ENCODE assay signal across 8 cellular contexts in the genomic region with DNA sequence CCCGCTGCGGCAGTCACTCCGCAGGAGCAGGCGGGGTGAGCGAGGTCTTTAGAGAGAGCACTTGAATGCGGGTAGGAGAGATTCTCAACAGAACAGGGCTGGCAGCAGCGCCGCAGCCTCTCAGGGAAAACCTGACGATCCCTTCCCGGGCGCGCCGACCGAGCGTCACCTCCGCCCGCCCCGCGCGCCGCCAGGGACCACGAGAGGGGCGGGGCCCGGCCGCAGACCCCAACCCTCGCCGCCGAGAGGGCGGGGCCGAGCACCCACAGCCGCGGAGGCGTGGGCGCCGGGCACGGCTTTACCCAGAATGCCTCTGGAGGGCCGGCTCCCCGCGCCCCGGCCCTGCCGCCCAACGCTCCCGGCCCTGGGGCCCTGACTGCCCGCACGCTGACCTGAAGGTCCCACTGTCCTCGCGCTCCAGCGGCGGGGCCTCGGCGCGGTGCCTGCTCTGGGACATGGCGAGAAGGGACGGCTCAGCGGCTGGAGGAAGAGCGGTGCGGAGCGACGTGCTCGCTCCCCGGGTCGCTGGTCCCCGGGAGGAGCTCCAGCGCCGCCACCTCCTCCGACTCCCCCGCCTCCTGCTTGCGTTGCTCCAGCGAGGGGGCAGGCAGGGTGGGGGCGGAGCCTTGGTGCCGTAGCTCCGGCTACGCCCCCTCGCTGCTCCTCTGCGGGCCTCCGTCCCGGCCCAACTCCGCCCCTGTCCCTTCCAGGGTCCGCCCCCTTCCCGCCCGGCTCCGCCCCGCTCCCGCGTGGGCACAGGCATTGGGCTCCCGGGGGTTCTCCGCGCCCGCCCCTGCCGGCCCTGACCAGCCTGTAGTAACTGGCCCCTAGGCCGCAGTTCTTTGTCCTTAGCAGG. TPM values are rescaled to one million over a fixed set of nuclear protein-coding genes. Genes with fewer than 3 reads are reported as not detected.
DNase-seq lines count a peak whose midpoint lies in the region; ATAC-seq lines count a peak whose summit lies in the region.

A gene with protein sequence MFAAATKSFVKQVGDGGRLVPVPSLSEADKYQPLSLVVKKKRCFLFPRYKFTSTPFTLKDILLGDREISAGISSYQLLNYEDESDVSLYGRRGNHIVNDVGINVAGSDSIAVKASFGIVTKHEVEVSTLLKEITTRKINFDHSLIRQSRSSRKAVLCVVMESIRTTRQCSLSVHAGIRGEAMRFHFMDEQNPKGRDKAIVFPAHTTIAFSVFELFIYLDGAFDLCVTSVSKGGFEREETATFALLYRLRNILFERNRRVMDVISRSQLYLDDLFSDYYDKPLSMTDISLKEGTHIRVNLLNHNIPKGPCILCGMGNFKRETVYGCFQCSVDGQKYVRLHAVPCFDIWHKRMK (plus strand): TSS at position 805 of the 856 bp plus-strand sequence. CDS start 2,032 bp downstream, outside the sequence.
Gene PRKRA, minus strand, starts transcription at position 602 of the 856 bp plus-strand sequence. Its CDS starts 145 bp downstream, at position 457.

- peaks cover 17 to 27% (median 27%) of the 10 kb centered on the region in 3 donors for H3K4me1 Mint-ChIP-seq in IgD-negative memory B cell

- H3K27ac ChIP-seq in epithelial cell of prostate: peak within 1 kb of the TSS; percentile 86

- no peaks in the 10 kb centered on the region for H3K27me3 Mint-ChIP-seq in IgD-negative memory B cell

- peak within 1 kb of the TSS; percentile 88 to 98 (median 94) for H3K27ac Mint-ChIP-seq in IgD-negative memory B cell

- H3K36me3 Mint-ChIP-seq in IgD-negative memory B cell: peaks cover 2% of the 10 kb centered on the region

- peak within 1 kb of the TSS; percentile 89 to 99 (median 94) for H3K4me3 Mint-ChIP-seq in IgD-negative memory B cell

- H3K9me3 Mint-ChIP-seq in IgD-negative memory B cell: no peaks in the 10 kb centered on the region

- DNase-seq in DMS153 (lab: John Stamatoyannopoulos, UW) (peak; percentile 96), OCI-M1 (lab: John Stamatoyannopoulos, UW) (peak; percentile 97), activated T-cell treated with anti-CD3 and anti-CD28 coated beads for 48 hours (ENCODE audit: low read depth) (peak; percentile 96), epithelial cell of prostate (ENCODE audit: low read depth, low spot score) (peak; percentile 78), mucosa of gallbladder (ENCODE audit: low spot score) (peak; percentile 97)
- peak; percentile 93 for DNase-seq in stimulated activated CD8-positive, alpha-beta memory T cell treated with anti-CD3 and anti-CD28 coated beads, Interleukin-4, amount 100 ng/mL, for 24 hours (ENCODE audit: low read depth)

- ATAC-seq in GM21576 (IDR thresholded peaks at IDR 0.05; ENCODE audit: unreplicated experiment): peak; percentile 80

RNA-seq across cellular contexts. Expression of the first gene that starts in this region (rescaled TPM):
- polyA plus RNA-seq in IgD-negative memory B cell: 0.15 TPM
- total RNA-seq in mucosa of gallbladder: 3.1 TPM

RNA-seq across cellular contexts. Expression of gene PRKRA, which starts in this region (rescaled TPM):
- 58.7 TPM for polyA plus RNA-seq in IgD-negative memory B cell
- total RNA-seq in mucosa of gallbladder: 43.0 TPM

Comparison
In these comparisons a context has a peak if more than half of its experiments do, and no peak if none do; other contexts are left out.
1. Peak in every context shown above with its lines: DNase-seq, ATAC-seq and H3K27ac ChIP-seq.